ENCODE assay signal across 8 cellular contexts in the genomic region with DNA sequence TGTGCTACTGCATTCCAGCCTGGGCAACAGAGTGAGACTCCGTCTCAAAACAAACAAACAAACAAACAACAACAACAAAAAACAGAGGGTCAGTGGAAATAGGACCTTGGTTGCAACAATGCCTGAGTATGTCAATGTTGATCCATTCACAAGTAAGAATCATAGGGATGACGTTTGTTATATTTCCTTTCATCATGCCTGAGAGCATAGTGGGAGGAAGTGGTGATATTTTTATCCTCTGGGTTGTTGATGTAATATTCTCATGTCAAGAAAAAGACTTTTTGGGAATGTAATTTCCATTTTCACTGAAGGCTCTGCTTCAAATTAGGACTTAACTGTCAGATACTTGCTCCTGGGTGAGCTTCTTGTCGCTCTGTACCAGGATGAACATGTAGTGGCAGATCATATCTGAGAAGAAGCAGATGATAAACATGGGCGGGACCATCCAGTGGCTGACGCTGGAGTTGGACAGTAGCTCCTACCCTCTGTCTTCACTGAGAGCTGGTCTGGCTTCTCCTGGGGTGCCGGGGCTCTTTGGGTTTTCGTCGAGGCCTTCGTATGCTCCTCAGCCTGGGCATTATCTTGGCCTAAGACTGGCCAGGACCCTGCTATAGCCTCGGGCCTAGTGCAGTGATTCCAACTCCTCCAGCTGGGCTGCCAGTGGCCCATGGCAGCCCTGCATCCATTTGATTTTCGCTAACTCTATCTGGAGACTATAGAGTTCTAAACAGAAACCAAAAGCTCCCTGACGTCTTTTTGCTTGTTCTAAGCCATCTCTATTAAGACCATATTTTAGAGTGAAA. TPM values are rescaled to one million over a fixed set of nuclear protein-coding genes. Genes with fewer than 3 reads are reported as not detected.
DNase-seq lines count a peak whose midpoint lies in the region; FAIRE-seq and TF ChIP-seq lines count a peak whose summit lies in the region.

No MANE protein-coding gene starts in this region.

- peak overlapping the region; percentile 67 for H3K9ac ChIP-seq in keratinocyte (ENCODE audit: control insufficient read depth, extremely low read depth, insufficient read depth, low read length)

- H3K9me1 ChIP-seq in keratinocyte (ENCODE audit: control insufficient read depth, extremely low read depth, insufficient read depth, low read length): peaks cover 3% of the 10 kb centered on the region

- peaks cover 2 to 4% of the 10 kb centered on the region in 2 experiments for H3K36me3 ChIP-seq in keratinocyte (ENCODE audit: control insufficient read depth in 2 of 2, extremely low read depth in 1 of 2, insufficient read depth in 2 of 2, low read length in 2 of 2)
- peaks cover 19% of the 10 kb centered on the region for H3K36me3 ChIP-seq in WERI-Rb-1

- no peaks in the 10 kb centered on the region for H4K20me1 ChIP-seq in keratinocyte (ENCODE audit: control insufficient read depth, extremely low read depth, insufficient read depth, low read length)

- peak overlapping the region; percentile 70 for H3K27ac ChIP-seq in keratinocyte (ENCODE audit: control insufficient read depth, insufficient read depth, low read length)
- H3K27ac ChIP-seq in temporal lobe (ENCODE audit: low read depth, low read length): peak overlapping the region; percentile 87
- H3K27ac ChIP-seq in WERI-Rb-1: no peak overlapping the region

- H3K4me3 ChIP-seq in astrocyte of the spinal cord (ENCODE audit: low read depth, low read length) (no peak overlapping the region), keratinocyte (ENCODE audit: control insufficient read depth in 2 of 3, extremely low read depth in 1 of 3, insufficient read depth in 2 of 3, low read depth in 1 of 3, low read length in 3 of 3) (peak overlapping the region in 2 of 3 experiments; percentile 48 to 50), WERI-Rb-1 (ENCODE audit: low read depth, low read length) (no peak overlapping the region)

- in situ Hi-C loops in astrocyte of the spinal cord (cut with HindIII; ENCODE audit: low sequenced_read_pairs): no loop called here

- peaks cover 20% of the 10 kb centered on the region for H3K4me1 ChIP-seq in keratinocyte (ENCODE audit: control insufficient read depth, extremely low read depth, insufficient read depth, low read length)

- peak overlapping the region; percentile 2 for H2AFZ ChIP-seq in keratinocyte (ENCODE audit: control insufficient read depth, low read length)

- FAIRE-seq in keratinocyte (lab: Jason Lieb, UNC): peak; percentile 87

- TF ChIP-seq CTCF in astrocyte of the spinal cord (IDR thresholded peaks at IDR 0.05; ENCODE audit: low read depth, low read length) (no peak), keratinocyte (optimal IDR thresholded peaks at IDR 0.05 in 1 of 3, IDR thresholded peaks at IDR 0.05 in 1 of 3, conservative IDR thresholded peaks at IDR 0.05 in 1 of 3; ENCODE audit: extremely low read depth in 1 of 3, insufficient read depth in 2 of 3, low read length in 3 of 3) (no peak), WERI-Rb-1 (IDR thresholded peaks at IDR 0.05; ENCODE audit: low read depth, low read length) (no peak)

- H3K27me3 ChIP-seq in keratinocyte (ENCODE audit: control insufficient read depth, extremely low read depth, insufficient read depth, low read length) (no peaks in the 10 kb centered on the region), WERI-Rb-1 (ENCODE audit: insufficient read depth, low read depth, severe bottlenecking) (no peaks in the 10 kb centered on the region)

- dilution Hi-C loops in keratinocyte (cut with MboI; ENCODE audit: extremely low pct_ligation_motif_present, low sequenced_read_pairs): no loop called here

- H3K79me2 ChIP-seq in keratinocyte (ENCODE audit: control insufficient read depth, insufficient read depth, low read length): peaks cover 62% of the 10 kb centered on the region

- no peaks in the 10 kb centered on the region for H3K9me3 ChIP-seq in keratinocyte (ENCODE audit: control insufficient read depth, low read depth, low read length)
- H3K9me3 ChIP-seq in WERI-Rb-1 (ENCODE audit: severe bottlenecking): no peaks in the 10 kb centered on the region

- H3K4me2 ChIP-seq in keratinocyte (ENCODE audit: control insufficient read depth, extremely low read depth, insufficient read depth, low read depth, low read length): peak overlapping the region; percentile 80

- DNase-seq in AG08396 (ENCODE audit: low spot score) (peak; percentile 8), LHCN-M2 (ENCODE audit: low read depth) (peak; percentile 40), astrocyte of the spinal cord (ENCODE audit: low read depth, low spot score) (peak; percentile 66), keratinocyte (ENCODE audit: low read depth, low spot score) (no peak), cortex of kidney (lab: John Stamatoyannopoulos, UW) (no peak), WERI-Rb-1 (no peak), cerebellum (ENCODE audit: low spot score) (no peak)

RNA-seq across cellular contexts. Expression of a gene that starts 19.6 kb away (rescaled TPM):
- total RNA-seq in LHCN-M2 (2014; rRNA removed) (60.7 and 67.3 TPM in 2 replicates), temporal lobe (31.0 TPM), cerebellum (59.9 TPM)
- polyA plus RNA-seq in LHCN-M2 (2012): 86.2 TPM
- polyA plus RNA-seq in keratinocyte: 204 to 287 TPM (median 246 TPM) in 3 replicates
- 9.4 TPM for polyA plus RNA-seq in keratinocyte (2011; ENCODE audit: low read depth)
- 150 and 279 TPM in 2 replicates for polyA plus RNA-seq in keratinocyte (2011; cell fraction: cytosol; rRNA removed)
- 137 and 147 TPM in 2 replicates for polyA plus RNA-seq in keratinocyte (2011; cell fraction: nucleus; rRNA removed)
- polyA plus RNA-seq in keratinocyte (2012; ENCODE audit: low replicate concordance): 46.9 and 123 TPM in 2 replicates
- polyA minus RNA-seq in keratinocyte: 123 to 200 TPM (median 142 TPM) in 3 replicates
- polyA minus RNA-seq in keratinocyte (2011; cell fraction: cytosol; rRNA and poly(A)+ RNA removed): 48.9 TPM
- polyA minus RNA-seq in keratinocyte (2011; cell fraction: nucleus; rRNA and poly(A)+ RNA removed): 39.4 and 68.7 TPM in 2 replicates

RNA-seq across cellular contexts. Expression of a gene that starts 58.2 kb away (rescaled TPM):
- total RNA-seq in LHCN-M2 (2014; rRNA removed) (10.7 and 17.2 TPM in 2 replicates), temporal lobe (37.4 TPM), cerebellum (23.8 TPM)
- polyA plus RNA-seq in LHCN-M2 (2012): 19.6 TPM
- 11.4 to 18.0 TPM (median 16.8 TPM) in 3 replicates for polyA plus RNA-seq in keratinocyte
- 32.4 TPM for polyA plus RNA-seq in keratinocyte (2011; ENCODE audit: low read depth)
- polyA plus RNA-seq in keratinocyte (2011; cell fraction: cytosol; rRNA removed): 13.7 and 15.1 TPM in 2 replicates
- polyA plus RNA-seq in keratinocyte (2011; cell fraction: nucleus; rRNA removed): 20.8 and 21.3 TPM in 2 replicates
- polyA plus RNA-seq in keratinocyte (2012; ENCODE audit: low replicate concordance): 15.4 and 18.0 TPM in 2 replicates
- polyA minus RNA-seq in keratinocyte: 10.8 to 15.3 TPM (median 13.9 TPM) in 3 replicates
- 17.3 TPM for polyA minus RNA-seq in keratinocyte (2011; cell fraction: cytosol; rRNA and poly(A)+ RNA removed)
- polyA minus RNA-seq in keratinocyte (2011; cell fraction: nucleus; rRNA and poly(A)+ RNA removed): 11.3 and 13.3 TPM in 2 replicates

Comparison
In these comparisons a context has a peak if more than half of its experiments do, and no peak if none do; other contexts are left out.
1. DNase-seq: peak in AG08396 (single experiment), LHCN-M2 (single experiment) and astrocyte of the spinal cord (single experiment); none in keratinocyte (single experiment), cortex of kidney (single experiment), WERI-Rb-1 (single experiment) and cerebellum (single experiment).
2. H3K4me3 ChIP-seq: peak in keratinocyte (2 of 3); none in astrocyte of the spinal cord (single experiment) and WERI-Rb-1 (single experiment).